Comparison of ENCODE assay signal across 7 cellular contexts in the genomic region with DNA sequence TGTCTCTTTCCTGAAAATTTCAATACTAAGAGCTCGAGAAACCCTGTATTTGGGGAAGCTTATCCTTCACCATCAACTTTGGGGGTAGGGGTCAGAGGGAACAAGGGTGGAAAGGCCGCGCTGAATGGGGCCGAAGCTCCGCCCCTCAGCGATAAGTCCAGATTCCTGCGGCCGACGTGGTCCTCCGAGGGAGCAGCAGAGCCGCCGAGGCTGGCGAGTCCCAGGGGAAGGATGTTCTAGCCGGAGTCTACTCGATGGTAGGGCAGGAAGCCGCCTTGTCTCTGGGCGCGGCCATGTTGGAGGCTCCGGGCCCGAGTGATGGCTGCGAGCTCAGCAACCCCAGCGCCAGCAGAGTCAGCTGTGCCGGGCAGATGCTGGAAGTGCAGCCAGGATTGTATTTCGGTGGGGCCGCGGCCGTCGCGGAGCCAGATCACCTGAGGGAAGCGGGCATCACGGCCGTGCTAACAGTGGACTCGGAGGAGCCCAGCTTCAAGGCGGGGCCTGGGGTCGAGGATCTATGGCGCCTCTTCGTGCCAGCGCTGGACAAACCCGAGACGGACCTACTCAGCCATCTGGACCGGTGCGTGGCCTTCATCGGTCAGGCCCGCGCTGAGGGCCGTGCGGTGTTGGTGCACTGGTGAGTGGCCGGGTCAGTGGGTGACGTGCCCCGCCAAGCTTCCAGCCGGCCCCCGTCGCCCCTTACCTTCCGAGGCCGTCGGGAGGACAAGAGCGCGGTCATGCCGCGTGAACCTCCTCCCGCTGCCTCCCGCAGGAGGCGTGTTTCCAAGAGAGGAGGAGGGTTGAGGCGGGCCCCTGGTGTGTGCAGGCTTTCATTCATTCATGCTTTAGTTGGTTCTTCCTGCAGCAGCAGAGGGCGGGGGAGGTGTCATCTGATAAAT. TPM values are rescaled to one million over a fixed set of nuclear protein-coding genes. Genes with fewer than 3 reads are reported as not detected.
DNase-seq lines count a peak whose midpoint lies in the region; ATAC-seq and TF ChIP-seq lines count a peak whose summit lies in the region.

A gene with protein sequence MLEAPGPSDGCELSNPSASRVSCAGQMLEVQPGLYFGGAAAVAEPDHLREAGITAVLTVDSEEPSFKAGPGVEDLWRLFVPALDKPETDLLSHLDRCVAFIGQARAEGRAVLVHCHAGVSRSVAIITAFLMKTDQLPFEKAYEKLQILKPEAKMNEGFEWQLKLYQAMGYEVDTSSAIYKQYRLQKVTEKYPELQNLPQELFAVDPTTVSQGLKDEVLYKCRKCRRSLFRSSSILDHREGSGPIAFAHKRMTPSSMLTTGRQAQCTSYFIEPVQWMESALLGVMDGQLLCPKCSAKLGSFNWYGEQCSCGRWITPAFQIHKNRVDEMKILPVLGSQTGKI (plus strand): TSS at position 278 of the 899 bp plus-strand sequence. CDS start 16 bp downstream, at position 294.

- TF ChIP-seq CTCF in hepatocyte (IDR thresholded peaks at IDR 0.05; ENCODE audit: poor library complexity), result peak; percentile 25

- peak; percentile 91 for TF ChIP-seq POLR2A in GM18505 (IDR thresholded peaks at IDR 0.05; ENCODE audit: borderline replicate concordance, extremely low read depth, insufficient read depth, insufficient read length)

- under 1% methylated on average over 65 of the region's 65 CpGs for WGBS in hepatocyte (ENCODE audit: low lambda C conversion rate, missing lambda C conversion rate)

- peaks cover 12% of the 10 kb centered on the region for H3K4me1 ChIP-seq in hepatocyte (ENCODE audit: insufficient read depth)

- H3K4me2 ChIP-seq in hepatocyte, result peak within 1 kb of the TSS; percentile 97

- H3K79me2 ChIP-seq in hepatocyte, result peaks cover 33% of the 10 kb centered on the region

- peak; percentile 96 for DNase-seq in NCI-H2029 (lab: John Stamatoyannopoulos, UW)
- DNase-seq in T1000 (lab: John Stamatoyannopoulos, UW), result peak; percentile 89
- peak; percentile 98 for DNase-seq in astrocyte of the hippocampus (ENCODE audit: low read depth, low spot score)
- DNase-seq in hepatocyte (ENCODE audit: low spot score), result peak; percentile 97
- DNase-seq in retina, result peak; percentile 98

- H3K27ac ChIP-seq in hepatocyte, result peak within 1 kb of the TSS; percentile 99

- no peaks in the 10 kb centered on the region for H3K27me3 ChIP-seq in hepatocyte

- H3K9me2 ChIP-seq in hepatocyte (replicated peaks; ENCODE audit: insufficient read depth), result no peaks in the 10 kb centered on the region

- no peaks in the 10 kb centered on the region for H3K9me3 ChIP-seq in hepatocyte (ENCODE audit: low read depth)

- peak within 1 kb of the TSS; percentile 87 for H3K4me3 ChIP-seq in hepatocyte

- H4K20me1 ChIP-seq in hepatocyte (ENCODE audit: insufficient read depth, poor library complexity, severe bottlenecking), result peaks cover 13% of the 10 kb centered on the region

- no peaks in the 10 kb centered on the region for H3K36me3 ChIP-seq in hepatocyte (replicated peaks; ENCODE audit: insufficient read depth, low read depth)

- ATAC-seq in GM18505 (IDR thresholded peaks at IDR 0.05; ENCODE audit: unreplicated experiment) (peak; percentile 93), HG02970 (IDR thresholded peaks at IDR 0.05; ENCODE audit: low FRiP score, unreplicated experiment) (peak; percentile 90)

- peak within 1 kb of the TSS; percentile 94 for H2AFZ ChIP-seq in hepatocyte

RNA-seq across cellular contexts. Expression of the gene that starts here (rescaled TPM):
- total RNA-seq in hepatocyte, result 47.9 and 52.9 TPM in 2 replicates
- polyA plus RNA-seq in hepatocyte, result 35.4 and 37.1 TPM in 2 replicates

Comparison
In these comparisons a context has a peak if more than half of its experiments do, and no peak if none do; other contexts are left out.
1. Peak in every context shown above with its lines: DNase-seq, ATAC-seq, H3K4me3 ChIP-seq and H3K27ac ChIP-seq.